8 cellular contexts compared by ENCODE assay signal in genomic region chr20:3470208-3470626, GRCh38. TPM values are rescaled to one million over a fixed set of nuclear protein-coding genes. Genes with fewer than 3 reads are reported as not detected.
DNase-seq lines count a peak whose midpoint lies in the region; ATAC-seq and TF ChIP-seq lines count a peak whose summit lies in the region.

No MANE protein-coding gene starts in this region.

- POLR2A ChIA-PET in AG04449 (lab: Yijun Ruan, JAX), result interaction anchor here (1.0 to 1.4 kb wide), 2 partner anchors 8 to 14 kb away, joined by 3 to 6 read pairs; no protein-coding TSS in a partner anchor
- POLR2A ChIA-PET in naive thymus-derived CD8-positive, alpha-beta T cell (lab: Charles Lee), result interaction anchor here (0.6 to 2.3 kb wide), 6 partner anchors 9 to 629 kb away, joined by 3 to 13 read pairs (median 4); partner anchors contain the start of gene VPS16

- H3K36me3 ChIP-seq in KMS-11 (ENCODE audit: insufficient read depth), result no peaks in the 10 kb centered on the region

- H3K27me3 Mint-ChIP-seq in dendritic cell treated with granulocyte-macrophage colony-stimulating factor and Interleukin-4, amounts not matched to agents 40 ng/mL and 50 ng/mL, for 4 days, result peaks cover 6% of the 10 kb centered on the region
- H3K27me3 Mint-ChIP-seq in naive thymus-derived CD8-positive, alpha-beta T cell, result peaks cover 0 to 11% (median 4%) of the 10 kb centered on the region in 5 donors

- H3K4me3 ChIP-seq in AG04449 (ENCODE audit: low read depth, low read length) (peak overlapping the region; percentile 87), KMS-11 (IDR thresholded peaks at IDR 0.05; ENCODE audit: insufficient read depth, low read depth, low read length) (no peak overlapping the region)

- H3K9me3 Mint-ChIP-seq in dendritic cell treated with granulocyte-macrophage colony-stimulating factor and Interleukin-4, amounts not matched to agents 40 ng/mL and 50 ng/mL, for 4 days, result no peaks in the 10 kb centered on the region
- no peaks in the 10 kb centered on the region for H3K9me3 Mint-ChIP-seq in naive thymus-derived CD8-positive, alpha-beta T cell

- peaks cover 8% of the 10 kb centered on the region for H3K4me1 ChIP-seq in KMS-11 (ENCODE audit: low read depth, poor library complexity, severe bottlenecking)

- DNase-seq in AG04449 (ENCODE audit: low read depth, low spot score) (no peak), SKM-1 treated with dmso at 0.1 percent for 144 hours (lab: John Stamatoyannopoulos, UW; ENCODE audit: unreplicated experiment) (no peak), posterior vena cava (ENCODE audit: low spot score) (no peak)
- no peak for DNase-seq in naive thymus-derived CD8-positive, alpha-beta T cell

- H3K4me1 Mint-ChIP-seq in dendritic cell treated with granulocyte-macrophage colony-stimulating factor and Interleukin-4, amounts not matched to agents 40 ng/mL and 50 ng/mL, for 4 days (ENCODE audit: low read depth), result peaks cover 42% of the 10 kb centered on the region
- H3K4me1 Mint-ChIP-seq in naive thymus-derived CD8-positive, alpha-beta T cell, result peaks cover 25 to 40% (median 36%) of the 10 kb centered on the region in 4 donors

- H3K36me3 Mint-ChIP-seq in dendritic cell treated with granulocyte-macrophage colony-stimulating factor and Interleukin-4, amounts not matched to agents 40 ng/mL and 50 ng/mL, for 4 days (ENCODE audit: low read depth), result peaks cover 15% of the 10 kb centered on the region
- H3K36me3 Mint-ChIP-seq in naive thymus-derived CD8-positive, alpha-beta T cell, result no peaks in the 10 kb centered on the region

- no peak for TF ChIP-seq CTCF in AG04449 (IDR thresholded peaks at IDR 0.05; ENCODE audit: insufficient read depth, low read length, missing control alignments)
- no peak for TF ChIP-seq CTCF in KMS-11 (conservative IDR thresholded peaks at IDR 0.05; ENCODE audit: low read depth, low read length)

- H3K4me2 ChIP-seq in KMS-11, result peak overlapping the region; percentile 48

- ATAC-seq in naive thymus-derived CD8-positive, alpha-beta T cell, result no peak
- no peak for ATAC-seq in GM21786 (IDR thresholded peaks at IDR 0.05; ENCODE audit: unreplicated experiment)
- no peak for ATAC-seq in HG02840 (IDR thresholded peaks at IDR 0.05; ENCODE audit: low FRiP score, unreplicated experiment)

- intact Hi-C loops in dendritic cell treated with granulocyte-macrophage colony-stimulating factor and Interleukin-4, amounts not matched to agents 40 ng/mL and 50 ng/mL, for 4 days (cut with micrococcal nuclease), result loop anchor here (2.0 kb wide), 1 partner anchor 61 kb away; no protein-coding TSS in a partner anchor
- intact Hi-C loops in posterior vena cava (cut with DNase I), result no loop called here

- peaks cover 7% of the 10 kb centered on the region; the same call in 1 of the 2 replicates for H3K79me2 ChIP-seq in KMS-11 (ENCODE audit: insufficient read depth, low read depth)

- CTCF ChIA-PET in AG04449 (lab: Yijun Ruan, JAX), result interaction anchor here (0.9 to 1.9 kb wide), 2 partner anchors 9 to 241 kb away, joined by 3 to 7 read pairs; no protein-coding TSS in a partner anchor

- H3K9ac ChIP-seq in KMS-11, result peak overlapping the region; percentile 53; the same call in 1 of the 2 replicates

- peak overlapping the region; percentile 90 for H3K27ac Mint-ChIP-seq in dendritic cell treated with granulocyte-macrophage colony-stimulating factor and Interleukin-4, amounts not matched to agents 40 ng/mL and 50 ng/mL, for 4 days
- H3K27ac Mint-ChIP-seq in naive thymus-derived CD8-positive, alpha-beta T cell, result peak overlapping the region; percentile 73 to 94 (median 86)

- H4K20me1 ChIP-seq in KMS-11 (ENCODE audit: insufficient read depth), result no peaks in the 10 kb centered on the region

- H2AFZ ChIP-seq in KMS-11 (ENCODE audit: low read depth), result peak overlapping the region; percentile 81

- peak overlapping the region; percentile 99 for H3K4me3 Mint-ChIP-seq in dendritic cell treated with granulocyte-macrophage colony-stimulating factor and Interleukin-4, amounts not matched to agents 40 ng/mL and 50 ng/mL, for 4 days
- H3K4me3 Mint-ChIP-seq in naive thymus-derived CD8-positive, alpha-beta T cell, result peak overlapping the region; percentile 86 to 96 (median 91)

- H3K27me3 ChIP-seq in KMS-11 (ENCODE audit: insufficient read depth, low read depth), result no peaks in the 10 kb centered on the region

- no peak overlapping the region for H3K27ac ChIP-seq in KMS-11

RNA-seq across cellular contexts. Expression of gene ATRN, which starts 0.6 kb away (rescaled TPM):
- total RNA-seq in naive thymus-derived CD8-positive, alpha-beta T cell, result 10 to 100 TPM; 13.1 to 13.9 TPM
- polyA plus RNA-seq in naive thymus-derived CD8-positive, alpha-beta T cell, result 1 to 10 TPM; 7.0 to 9.4 (median 7.6) TPM
- 10 to 100 TPM; 21.3 to 26.1 TPM for total RNA-seq in posterior vena cava
